ENCODE assay signal across 11 cellular contexts in the genomic region with DNA sequence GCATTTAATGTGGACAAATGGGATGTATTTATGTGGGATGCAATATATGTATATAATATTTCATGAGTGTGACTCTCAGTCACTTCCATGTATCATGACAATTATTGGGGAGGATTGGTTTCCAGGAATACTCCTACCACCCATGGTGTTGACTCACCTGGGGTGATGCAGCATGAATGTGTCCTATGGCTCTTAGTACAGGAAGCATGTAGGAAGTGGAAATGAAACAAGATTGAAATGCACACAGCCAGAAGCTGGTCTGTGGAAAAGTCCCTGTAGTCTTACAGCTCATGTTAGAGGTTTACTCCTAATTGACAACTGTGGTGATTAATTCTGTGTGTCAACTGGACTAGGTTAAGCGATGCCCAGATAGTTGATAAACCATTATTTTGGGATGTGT.
A peak's percentile ranks its signal among the peaks of the same experiment; 100 is the strongest.
DNase-seq lines count a peak whose midpoint lies in the region; ATAC-seq, FAIRE-seq and TF ChIP-seq lines count a peak whose summit lies in the region.
"Had no signal": no experiment of that assay in that cellular context is flagged by ENCODE, and none has a peak within 500 bp of the region (broad histone marks: within the 10 kb centered on the region; RNA-seq: fewer than 3 reads in every experiment).

No MANE protein-coding gene starts in this region.

- TF ChIP-seq POLR2A in heart left ventricle (IDR thresholded peaks at IDR 0.05) (no peak), endothelial cell of umbilical vein (IDR thresholded peaks at IDR 0.05; ENCODE audit: low read depth, low read length) (no peak)

- no peaks in the 10 kb centered on the region for H3K79me2 ChIP-seq in endothelial cell of umbilical vein (ENCODE audit: control insufficient read depth, insufficient read depth, low read length)

- H2AFZ ChIP-seq in endothelial cell of umbilical vein (ENCODE audit: low read depth, low read length), result no peak overlapping the region

- H3K9me1 ChIP-seq in endothelial cell of umbilical vein (replicated peaks; ENCODE audit: control insufficient read depth, extremely low read depth, insufficient read depth, low read length), result no peaks in the 10 kb centered on the region

- dilution Hi-C loops in endothelial cell of umbilical vein (cut with MboI; ENCODE audit: extremely low pct_ligation_motif_present, low sequenced_read_pairs), result no loop called here

- DNase-seq in heart left ventricle (no peak), Right ventricle myocardium inferior (ENCODE audit: missing footprints) (no peak), RPMI7951 (ENCODE audit: low read depth) (peak; percentile 14), endothelial cell of umbilical vein (ENCODE audit: low read depth, low spot score) (peak; percentile 71), colonic mucosa (no peak), kidney (no peak)
- DNase-seq: activated naive CD4-positive, alpha-beta T cell; C1 segment of cervical spinal cord; substantia nigra had no signal

- H3K9ac ChIP-seq in endothelial cell of umbilical vein (replicated peaks; ENCODE audit: extremely low read depth, insufficient read depth, low read length) (no peak overlapping the region), subcutaneous abdominal adipose tissue (ENCODE audit: low read length in 5 of 5) (no peak overlapping the region), colonic mucosa (ENCODE audit: low read depth in 2 of 2, low read length in 2 of 2) (no peak overlapping the region), kidney (ENCODE audit: low read length in 2 of 2) (no peak overlapping the region)

- H3K27me3 ChIP-seq in heart left ventricle (no peaks in the 10 kb centered on the region), endothelial cell of umbilical vein (ENCODE audit: control insufficient read depth in 2 of 2, insufficient read depth in 2 of 2, low read length in 2 of 2) (no peaks in the 10 kb centered on the region), subcutaneous abdominal adipose tissue (ENCODE audit: control insufficient read depth in 5 of 5, insufficient read depth in 4 of 5, low read length in 5 of 5) (no peaks in the 10 kb centered on the region), colonic mucosa (no peaks in the 10 kb centered on the region)

- H3K9me3 ChIP-seq in heart left ventricle, result no peaks in the 10 kb centered on the region
- H3K9me3 ChIP-seq in endothelial cell of umbilical vein (replicated peaks; ENCODE audit: control insufficient read depth, insufficient read depth, low read length), result no peaks in the 10 kb centered on the region
- H3K9me3 ChIP-seq in subcutaneous abdominal adipose tissue (ENCODE audit: control insufficient read depth in 5 of 5, low read length in 5 of 5), result no peaks in the 10 kb centered on the region
- no peaks in the 10 kb centered on the region for H3K9me3 ChIP-seq in colonic mucosa
- no peaks in the 10 kb centered on the region for H3K9me3 ChIP-seq in kidney (ENCODE audit: control insufficient read depth in 1 of 2, low read length in 2 of 2)

- TF ChIP-seq CTCF in heart left ventricle (IDR thresholded peaks at IDR 0.05), result no peak
- TF ChIP-seq CTCF in endothelial cell of umbilical vein (IDR thresholded peaks at IDR 0.05; ENCODE audit: extremely low read depth in 1 of 2, insufficient read depth in 1 of 2, low read depth in 1 of 2, low read length in 2 of 2), result no peak
- no peak for TF ChIP-seq CTCF in colonic mucosa (IDR thresholded peaks at IDR 0.05)
- no peak for TF ChIP-seq CTCF in kidney (IDR thresholded peaks at IDR 0.05; ENCODE audit: borderline replicate concordance, extremely low read depth, insufficient read depth)

- no peaks in the 10 kb centered on the region for H4K20me1 ChIP-seq in endothelial cell of umbilical vein (replicated peaks; ENCODE audit: control insufficient read depth, extremely low read depth, insufficient read depth, low read length)

- intact Hi-C loops in heart left ventricle (cut with DNase I), result loop anchor here in 2 of 10 donors (5.0 kb wide), 2 partner anchors 41 to 46 kb away; no protein-coding TSS in a partner anchor
- intact Hi-C loops in Right ventricle myocardium inferior (cut with DNase I), result loop anchor here (2.0 kb wide), 1 partner anchor 43 kb away; no protein-coding TSS in a partner anchor
- intact Hi-C loops in endothelial cell of umbilical vein (cut with micrococcal nuclease), result loop anchor here (2.0 kb wide), 1 partner anchor 15 kb away; no protein-coding TSS in a partner anchor
- intact Hi-C loops in colonic mucosa (cut with DNase I), result no loop called here
- intact Hi-C loops in kidney (cut with DNase I), result no loop called here

- H3K4me1 ChIP-seq in heart left ventricle, result peaks cover 0 to 54% (median 43%) of the 10 kb centered on the region in 12 donors
- peaks cover 45% of the 10 kb centered on the region for H3K4me1 ChIP-seq in endothelial cell of umbilical vein (ENCODE audit: control insufficient read depth, extremely low read depth, insufficient read depth, low read length)
- peaks cover 6 to 54% (median 39%) of the 10 kb centered on the region in 5 donors for H3K4me1 ChIP-seq in subcutaneous abdominal adipose tissue (ENCODE audit: control insufficient read depth in 5 of 5, insufficient read depth in 5 of 5, low read length in 5 of 5)
- H3K4me1 ChIP-seq in colonic mucosa, result no peaks in the 10 kb centered on the region
- H3K4me1 ChIP-seq in kidney (ENCODE audit: control insufficient read depth in 1 of 2, insufficient read depth in 1 of 2, low read depth in 1 of 2, low read length in 2 of 2), result peaks cover 19 to 22% of the 10 kb centered on the region in 2 donors

- BruUV-seq in endothelial cell of umbilical vein (replicated peaks; lab: Mats Ljungman, UMichigan), result no TSS peak

- FAIRE-seq in endothelial cell of umbilical vein (lab: Jason Lieb, UNC) (peak; percentile 72), kidney (lab: Jason Lieb, UNC) (no peak)

- H3K4me3 ChIP-seq in heart left ventricle (no peak overlapping the region), endothelial cell of umbilical vein (replicated peaks in 1 of 3; ENCODE audit: insufficient read depth in 1 of 3, low read depth in 1 of 3, low read length in 3 of 3) (no peak overlapping the region), subcutaneous abdominal adipose tissue (ENCODE audit: low read depth in 1 of 5, low read length in 5 of 5) (no peak overlapping the region), colonic mucosa (no peak overlapping the region), kidney (ENCODE audit: low read length in 2 of 2) (no peak overlapping the region)

- POLR2A ChIA-PET in endothelial cell of umbilical vein (lab: Charles Lee), result interaction anchor here (0.5 kb wide), 1 partner anchor 21 kb away, joined by 3 read pairs; no protein-coding TSS in a partner anchor

- 79 to 93% (median 90%) methylated on average over 1 of the region's 1 CpG for WGBS in heart left ventricle, 4 donors

- H3K27ac ChIP-seq in heart left ventricle, result peak overlapping the region in 8 of 12 donors; percentile 23 to 93 (median 84)
- H3K27ac ChIP-seq in endothelial cell of umbilical vein (ENCODE audit: insufficient read depth, low read depth, low read length), result peak overlapping the region; percentile 72
- H3K27ac ChIP-seq in subcutaneous abdominal adipose tissue (ENCODE audit: low read depth, low read length), result peak overlapping the region; percentile 51
- H3K27ac ChIP-seq in colonic mucosa, result no peak overlapping the region
- no peak overlapping the region for H3K27ac ChIP-seq in kidney (ENCODE audit: low read depth in 2 of 2, low read length in 2 of 2)

- ATAC-seq in heart left ventricle (no peak), Right ventricle myocardium inferior (no peak), HG03108 (IDR thresholded peaks at IDR 0.05; ENCODE audit: unreplicated experiment) (no peak)

- CTCF ChIA-PET in endothelial cell of umbilical vein (lab: Charles Lee), result interaction anchor here (1.0 to 1.6 kb wide), 4 partner anchors 18 to 347 kb away, joined by 3 to 5 read pairs (median 4); no protein-coding TSS in a partner anchor

- H3K36me3 ChIP-seq in heart left ventricle (no peaks in the 10 kb centered on the region), endothelial cell of umbilical vein (ENCODE audit: control insufficient read depth in 2 of 2, extremely low read depth in 1 of 2, insufficient read depth in 2 of 2, low read length in 2 of 2) (no peaks in the 10 kb centered on the region), subcutaneous abdominal adipose tissue (ENCODE audit: control insufficient read depth in 5 of 5, insufficient read depth in 5 of 5, low read length in 5 of 5) (no peaks in the 10 kb centered on the region), colonic mucosa (no peaks in the 10 kb centered on the region), kidney (ENCODE audit: control insufficient read depth in 1 of 2, insufficient read depth in 2 of 2, low read length in 2 of 2) (no peaks in the 10 kb centered on the region)

- H3K4me2 ChIP-seq in endothelial cell of umbilical vein (ENCODE audit: insufficient read depth, low read length), result peak overlapping the region; percentile 27

TF ChIP-seq in endothelial cell of umbilical vein, 7 proteins besides CTCF, POLR2A, EP300 and RAD21:
- TF ChIP-seq FOS (IDR thresholded peaks at IDR 0.05; ENCODE audit: borderline replicate concordance, insufficient read depth, low read length), result peak; percentile 87
- TF ChIP-seq MAX (IDR thresholded peaks at IDR 0.05; ENCODE audit: insufficient read depth, insufficient read length), result no peak
- TF ChIP-seq POLR2AphosphoS5 (IDR thresholded peaks at IDR 0.05; ENCODE audit: insufficient read depth, low read depth, low read length), result peak; percentile 59
- no peak for TF ChIP-seq GATA2 (IDR thresholded peaks at IDR 0.05; ENCODE audit: insufficient read depth, insufficient read length, low read depth, low read length)
- no peak for TF ChIP-seq MYC (IDR thresholded peaks at IDR 0.05; ENCODE audit: low read depth, low read length)
- peak; percentile 24 for TF ChIP-seq JUN (IDR thresholded peaks at IDR 0.05; ENCODE audit: borderline replicate concordance, insufficient read depth, insufficient read length, low read depth)
- TF ChIP-seq EZH2 (IDR thresholded peaks at IDR 0.05; ENCODE audit: borderline replicate concordance, low read depth, low read length, severe bottlenecking), result no peak

Comparison
In these comparisons a context has a peak if more than half of its experiments do, and no peak if none do; other contexts are left out.
1. DNase-seq: peak in RPMI7951 (single experiment) and endothelial cell of umbilical vein (single experiment); none in heart left ventricle (0 of 5), Right ventricle myocardium inferior (single experiment), colonic mucosa (single experiment) and kidney (single experiment).
2. H3K27ac ChIP-seq: peak in heart left ventricle (8 of 12), endothelial cell of umbilical vein (single experiment) and subcutaneous abdominal adipose tissue (single experiment); none in colonic mucosa (single experiment) and kidney (0 of 2).
3. intact Hi-C loops: an anchor here in Right ventricle myocardium inferior (2.0 kb wide) and endothelial cell of umbilical vein (2.0 kb wide); none called in colonic mucosa and kidney.